Comparison of ENCODE assay signal across 8 cellular contexts in genomic region chr6:129932321-129932720, GRCh38.
"Had no signal": no experiment of that assay in that cellular context is flagged by ENCODE, and none has a peak within 500 bp of the region (broad histone marks: within the 10 kb centered on the region; RNA-seq: fewer than 3 reads in every experiment).

No MANE protein-coding gene starts in this region.

- H3K9me3 ChIP-seq: HAP-1 had no signal

- H3K27ac Mint-ChIP-seq: HFFc6 had no signal

- H3K4me2 ChIP-seq: KMS-11 had no signal

- H3K27ac ChIP-seq: HL-60, KMS-11 had no signal

- H3K4me3 Mint-ChIP-seq: HFFc6 had no signal

- DNase-seq: GOT3, H7, HFFc6, IMR-90, KBM-7 had no signal

- H3K4me1 ChIP-seq: HAP-1 had no signal

- H3K4me3 ChIP-seq: HAP-1 had no signal

- H3K36me3 ChIP-seq: HAP-1 had no signal

- H3K9me3 Mint-ChIP-seq: HFFc6 had no signal

- H3K9ac ChIP-seq: KMS-11 had no signal
